ENCODE assay signal across 14 cellular contexts in genomic region chr11:35347921-35348331, GRCh38.
A peak's percentile ranks its signal among the peaks of the same experiment; 100 is the strongest.
DNase-seq lines count a peak whose midpoint lies in the region; ATAC-seq and TF ChIP-seq lines count a peak whose summit lies in the region.
"Had no signal": no experiment of that assay in that cellular context is flagged by ENCODE, and none has a peak within 500 bp of the region (broad histone marks: within the 10 kb centered on the region; RNA-seq: fewer than 3 reads in every experiment).

No MANE protein-coding gene starts in this region.

- H3K36me3 ChIP-seq in A673 (ENCODE audit: insufficient read depth, low read length, poor library complexity, severe bottlenecking) (no peaks in the 10 kb centered on the region), endodermal cell (ENCODE audit: control insufficient read depth, insufficient read depth, low read length) (no peaks in the 10 kb centered on the region)

- H3K9ac ChIP-seq in endodermal cell (ENCODE audit: extremely low read depth, low read length, poor library complexity, severe bottlenecking) = no peak overlapping the region

- no peaks in the 10 kb centered on the region for H3K9me3 Mint-ChIP-seq in endodermal cell
- H3K9me3 Mint-ChIP-seq: IgD-negative memory B cell had no signal

- no peaks in the 10 kb centered on the region for H3K4me1 Mint-ChIP-seq in endodermal cell

- POLR2A ChIA-PET in A673 (lab: Charles Lee; ENCODE audit: low non-redundant PET) = no interaction called here

- H3K9me3 ChIP-seq in A673 (ENCODE audit: low read depth, low read length, poor library complexity, severe bottlenecking) (no peaks in the 10 kb centered on the region), endodermal cell (ENCODE audit: control insufficient read depth, low read length) (no peaks in the 10 kb centered on the region)

- DNase-seq in A673 (ENCODE audit: low spot score) (peak; percentile 38), EL (peak; percentile 69), amniotic stem cell (lab: John Stamatoyannopoulos, UW) (peak; percentile 61), foreskin melanocyte (peak; percentile 72), COLO668 (lab: John Stamatoyannopoulos, UW; ENCODE audit: unreplicated experiment) (no peak), endodermal cell (no peak)
- DNase-seq: activated gamma-delta T cell treated with Interleukin-2 at 50 U/mL for 16 hours, NCI-H1092 had no signal

- BruUV-seq in A673 (replicated peaks; lab: Mats Ljungman, UMichigan) = no TSS peak

- H3K27me3 ChIP-seq in A673 (replicated peaks; ENCODE audit: insufficient read depth, low read depth, low read length, poor library complexity) (peaks cover 3% of the 10 kb centered on the region), endodermal cell (ENCODE audit: control insufficient read depth, insufficient read depth, low read length, poor library complexity, severe bottlenecking) (no peaks in the 10 kb centered on the region)

- no peak overlapping the region for H3K4me3 Mint-ChIP-seq in endodermal cell
- H3K4me3 Mint-ChIP-seq: IgD-negative memory B cell had no signal

- H3K27me3 Mint-ChIP-seq in endodermal cell (ENCODE audit: insufficient read depth) = peaks cover 33% of the 10 kb centered on the region
- H3K27me3 Mint-ChIP-seq: IgD-negative memory B cell had no signal

- H3K4me1 ChIP-seq in A673 (ENCODE audit: insufficient read depth, low read length, poor library complexity, severe bottlenecking) = no peaks in the 10 kb centered on the region
- no peaks in the 10 kb centered on the region for H3K4me1 ChIP-seq in endodermal cell (ENCODE audit: control insufficient read depth, insufficient read depth, low read length)

- TF ChIP-seq CTCF in A673 (conservative IDR thresholded peaks at IDR 0.05; ENCODE audit: low read depth, low read length) (no peak), endodermal cell (conservative IDR thresholded peaks at IDR 0.05) (no peak)

- no peak overlapping the region for H3K27ac Mint-ChIP-seq in endodermal cell

- ATAC-seq in HG03571 (IDR thresholded peaks at IDR 0.05; ENCODE audit: unreplicated experiment) (no peak), HG03565 (IDR thresholded peaks at IDR 0.05; ENCODE audit: unreplicated experiment) (no peak)

- WGBS in endodermal cell (ENCODE audit: insufficient coverage in 1 of 2, insufficient read length in 1 of 2), 2 experiments = 88 to 89% methylated on average over 1 of the region's 1 CpG

- CTCF ChIA-PET in A673 (lab: Charles Lee) = interaction anchor here (0.7 kb wide), 1 partner anchor 38 kb away, joined by 3 read pairs; no protein-coding TSS in a partner anchor

- H3K36me3 Mint-ChIP-seq in endodermal cell (ENCODE audit: low read depth) = no peaks in the 10 kb centered on the region
- H3K36me3 Mint-ChIP-seq: IgD-negative memory B cell had no signal

- no peak overlapping the region for H3K27ac ChIP-seq in A673 (ENCODE audit: low read depth, low read length, poor library complexity, severe bottlenecking)
- H3K27ac ChIP-seq in endodermal cell (ENCODE audit: low read depth, low read length) = no peak overlapping the region
- H3K27ac ChIP-seq: epithelial cell of prostate, SK-N-MC had no signal

- H3K4me3 ChIP-seq in A673 (ENCODE audit: low read depth, low read length, poor library complexity, severe bottlenecking) (no peak overlapping the region), endodermal cell (ENCODE audit: low read length) (no peak overlapping the region)
- H3K4me3 ChIP-seq: lung, SK-N-MC had no signal

- intact Hi-C loops in A673 (cut with micrococcal nuclease; ENCODE audit: unreplicated experiment) = no loop called here

Comparison
In these comparisons a context has a peak if more than half of its experiments do, and no peak if none do; other contexts are left out.
1. DNase-seq: peak in A673 (single experiment), EL (single experiment), amniotic stem cell (single experiment) and foreskin melanocyte (single experiment); none in COLO668 (single experiment) and endodermal cell (single experiment).